ENCODE assay signal across 1 cellular context in the genomic region with DNA sequence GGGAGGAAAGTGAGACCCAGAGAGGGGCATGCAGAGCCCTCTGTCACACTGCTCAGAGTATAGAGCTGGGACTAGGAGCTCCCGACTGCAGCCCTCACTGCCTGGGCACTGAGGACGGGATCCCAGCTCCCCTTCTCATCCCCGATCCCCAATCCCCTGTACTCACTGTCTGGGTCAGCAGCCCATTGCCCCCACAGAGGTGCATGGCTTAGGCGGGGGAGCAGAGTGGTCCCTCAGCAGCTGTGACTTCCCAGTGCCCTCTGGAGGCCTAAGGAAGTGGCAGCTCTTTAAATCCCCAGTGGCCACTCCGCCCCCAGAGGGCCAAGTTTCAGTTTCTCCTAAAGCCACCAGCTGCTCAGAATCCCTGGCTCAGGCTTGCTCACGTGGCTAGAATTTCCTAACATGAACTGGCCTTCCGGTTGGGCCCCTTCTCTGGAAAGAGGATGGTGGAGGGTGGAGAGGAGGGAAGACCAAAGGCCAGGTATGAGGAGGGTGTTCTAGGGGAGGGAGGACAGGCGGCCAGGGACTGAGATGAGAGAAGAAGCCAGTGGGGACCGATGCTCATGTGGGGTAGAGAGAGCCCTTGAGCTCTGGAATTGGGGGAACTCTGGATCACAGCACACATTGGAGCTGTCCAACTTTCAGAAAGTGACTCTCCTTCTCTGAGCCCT.
TF ChIP-seq lines count a peak whose summit lies in the region.

BATF2 (minus strand) TSS at position 262 of the 671 bp plus-strand sequence; CDS start at position 205, 57 bp downstream.

TF ChIP-seq in HepG2, 621 proteins besides CTCF, POLR2A, EP300 and RAD21 (continued from another document and continues in another):
- TF ChIP-seq ZHX2 (IDR thresholded peaks at IDR 0.05; ENCODE audit: low read depth) (no peak), ZHX2 (CRISPR knock-in tag; IDR thresholded peaks at IDR 0.05; ENCODE audit: borderline replicate concordance) (no peak), ZNF878 (CRISPR knock-in tag; IDR thresholded peaks at IDR 0.05) (peak; percentile 91), RFXAP (CRISPR knock-in tag; IDR thresholded peaks at IDR 0.05; ENCODE audit: borderline replicate concordance) (no peak; the same call in 1 of the 2 replicates), ZNF33B (CRISPR knock-in tag; IDR thresholded peaks at IDR 0.05) (no peak), HNRNPH1 (optimal IDR thresholded peaks at IDR 0.05; ENCODE audit: low read depth, low read length) (no peak), ZFX (CRISPR knock-in tag; IDR thresholded peaks at IDR 0.05; ENCODE audit: low read depth) (peak; percentile 78), ZNF607 (CRISPR knock-in tag; IDR thresholded peaks at IDR 0.05; ENCODE audit: borderline replicate concordance) (no peak), FOXJ3 (CRISPR knock-in tag; IDR thresholded peaks at IDR 0.05; ENCODE audit: borderline replicate concordance) (no peak), NFIC (IDR thresholded peaks at IDR 0.05; ENCODE audit: low read length) (no peak), ZGPAT (CRISPR knock-in tag; IDR thresholded peaks at IDR 0.05) (peak; percentile 89), TP53 (CRISPR knock-in tag; conservative IDR thresholded peaks at IDR 0.05) (no peak), HNF1B (CRISPR knock-in tag; IDR thresholded peaks at IDR 0.05) (no peak; the same call in none of the 2 replicates), PAWR (CRISPR knock-in tag; IDR thresholded peaks at IDR 0.05; ENCODE audit: borderline replicate concordance) (no peak), ELF3 (CRISPR knock-in tag; IDR thresholded peaks at IDR 0.05) (peak; percentile 71; the same call in 1 of the 2 replicates), ZNF143 (CRISPR knock-in tag; IDR thresholded peaks at IDR 0.05) (peak; percentile 61), HIC2 (CRISPR knock-in tag; IDR thresholded peaks at IDR 0.05; ENCODE audit: low read depth) (0 out of 2 replicates have a peak, but pooled peaks have one; percentile 28), SUZ12 (IDR thresholded peaks at IDR 0.05; ENCODE audit: low read depth, low read length) (no peak), RAD51 (IDR thresholded peaks at IDR 0.05; ENCODE audit: borderline replicate concordance) (no peak), AKAP8 (CRISPR knock-in tag; IDR thresholded peaks at IDR 0.05) (no peak), SRSF1 (optimal IDR thresholded peaks at IDR 0.05; ENCODE audit: low read depth, low read length) (no peak), ELF4 (CRISPR knock-in tag; IDR thresholded peaks at IDR 0.05; ENCODE audit: borderline replicate concordance) (peak; percentile 76; the same call in 1 of the 2 replicates), ZNF180 (CRISPR knock-in tag; IDR thresholded peaks at IDR 0.05; ENCODE audit: borderline replicate concordance, low read depth) (no peak), SIN3A (IDR thresholded peaks at IDR 0.05; ENCODE audit: borderline replicate concordance, low read depth, low read length) (peak; percentile 70; the same call in 1 of the 2 replicates), ZNF569 (CRISPR knock-in tag; IDR thresholded peaks at IDR 0.05; ENCODE audit: borderline replicate concordance) (no peak), AGO1 (IDR thresholded peaks at IDR 0.05; ENCODE audit: low read depth, low read length, poor library complexity, severe bottlenecking) (no peak), ZNF672 (CRISPR knock-in tag; IDR thresholded peaks at IDR 0.05) (no peak), ZNF660 (CRISPR knock-in tag; IDR thresholded peaks at IDR 0.05; ENCODE audit: borderline replicate concordance, low read depth) (no peak), ZBTB46 (CRISPR knock-in tag; IDR thresholded peaks at IDR 0.05; ENCODE audit: borderline replicate concordance) (no peak), ZNF615 (CRISPR knock-in tag; IDR thresholded peaks at IDR 0.05; ENCODE audit: borderline replicate concordance) (no peak), HOXA5 (CRISPR knock-in tag; IDR thresholded peaks at IDR 0.05) (0 out of 2 replicates have a peak, but pooled peaks have one; percentile 48), KDM6A (CRISPR knock-in tag; IDR thresholded peaks at IDR 0.05; ENCODE audit: low read depth) (peak; percentile 60), ZNF30 (CRISPR knock-in tag; IDR thresholded peaks at IDR 0.05) (no peak), GRHL1 (CRISPR knock-in tag; conservative IDR thresholded peaks at IDR 0.05) (no peak), FOXA3 (CRISPR knock-in tag; IDR thresholded peaks at IDR 0.05) (peak; percentile 62), ZNF761 (CRISPR knock-in tag; conservative IDR thresholded peaks at IDR 0.05) (peak; percentile 55; the same call in 1 of the 2 replicates)
- TF ChIP-seq, protein P1, sequence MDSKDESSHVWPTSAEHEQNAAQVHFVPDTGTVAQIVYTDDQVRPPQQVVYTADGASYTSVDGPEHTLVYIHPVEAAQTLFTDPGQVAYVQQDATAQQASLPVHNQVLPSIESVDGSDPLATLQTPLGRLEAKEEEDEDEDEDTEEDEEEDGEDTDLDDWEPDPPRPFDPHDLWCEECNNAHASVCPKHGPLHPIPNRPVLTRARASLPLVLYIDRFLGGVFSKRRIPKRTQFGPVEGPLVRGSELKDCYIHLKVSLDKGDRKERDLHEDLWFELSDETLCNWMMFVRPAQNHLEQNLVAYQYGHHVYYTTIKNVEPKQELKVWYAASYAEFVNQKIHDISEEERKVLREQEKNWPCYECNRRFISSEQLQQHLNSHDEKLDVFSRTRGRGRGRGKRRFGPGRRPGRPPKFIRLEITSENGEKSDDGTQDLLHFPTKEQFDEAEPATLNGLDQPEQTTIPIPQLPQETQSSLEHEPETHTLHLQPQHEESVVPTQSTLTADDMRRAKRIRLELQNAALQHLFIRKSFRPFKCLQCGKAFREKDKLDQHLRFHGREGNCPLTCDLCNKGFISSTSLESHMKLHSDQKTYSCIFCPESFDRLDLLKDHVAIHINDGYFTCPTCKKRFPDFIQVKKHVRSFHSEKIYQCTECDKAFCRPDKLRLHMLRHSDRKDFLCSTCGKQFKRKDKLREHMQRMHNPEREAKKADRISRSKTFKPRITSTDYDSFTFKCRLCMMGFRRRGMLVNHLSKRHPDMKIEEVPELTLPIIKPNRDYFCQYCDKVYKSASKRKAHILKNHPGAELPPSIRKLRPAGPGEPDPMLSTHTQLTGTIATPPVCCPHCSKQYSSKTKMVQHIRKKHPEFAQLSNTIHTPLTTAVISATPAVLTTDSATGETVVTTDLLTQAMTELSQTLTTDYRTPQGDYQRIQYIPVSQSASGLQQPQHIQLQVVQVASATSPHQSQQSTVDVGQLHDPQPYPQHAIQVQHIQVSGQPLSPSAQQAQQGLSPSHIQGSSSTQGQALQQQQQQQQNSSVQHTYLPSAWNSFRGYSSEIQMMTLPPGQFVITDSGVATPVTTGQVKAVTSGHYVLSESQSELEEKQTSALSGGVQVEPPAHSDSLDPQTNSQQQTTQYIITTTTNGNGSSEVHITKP (CRISPR knock-in tag; IDR thresholded peaks at IDR 0.05; ENCODE audit: low read depth) = peak; percentile 76; the same call in 1 of the 2 replicates
- TF ChIP-seq, protein P2, sequence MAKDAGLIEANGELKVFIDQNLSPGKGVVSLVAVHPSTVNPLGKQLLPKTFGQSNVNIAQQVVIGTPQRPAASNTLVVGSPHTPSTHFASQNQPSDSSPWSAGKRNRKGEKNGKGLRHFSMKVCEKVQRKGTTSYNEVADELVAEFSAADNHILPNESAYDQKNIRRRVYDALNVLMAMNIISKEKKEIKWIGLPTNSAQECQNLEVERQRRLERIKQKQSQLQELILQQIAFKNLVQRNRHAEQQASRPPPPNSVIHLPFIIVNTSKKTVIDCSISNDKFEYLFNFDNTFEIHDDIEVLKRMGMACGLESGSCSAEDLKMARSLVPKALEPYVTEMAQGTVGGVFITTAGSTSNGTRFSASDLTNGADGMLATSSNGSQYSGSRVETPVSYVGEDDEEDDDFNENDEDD (CRISPR knock-in tag; IDR thresholded peaks at IDR 0.05; ENCODE audit: borderline replicate concordance) = peak; percentile 61; the same call in 1 of the 2 replicates
